21 cellular contexts compared by ENCODE assay signal in the genomic region with DNA sequence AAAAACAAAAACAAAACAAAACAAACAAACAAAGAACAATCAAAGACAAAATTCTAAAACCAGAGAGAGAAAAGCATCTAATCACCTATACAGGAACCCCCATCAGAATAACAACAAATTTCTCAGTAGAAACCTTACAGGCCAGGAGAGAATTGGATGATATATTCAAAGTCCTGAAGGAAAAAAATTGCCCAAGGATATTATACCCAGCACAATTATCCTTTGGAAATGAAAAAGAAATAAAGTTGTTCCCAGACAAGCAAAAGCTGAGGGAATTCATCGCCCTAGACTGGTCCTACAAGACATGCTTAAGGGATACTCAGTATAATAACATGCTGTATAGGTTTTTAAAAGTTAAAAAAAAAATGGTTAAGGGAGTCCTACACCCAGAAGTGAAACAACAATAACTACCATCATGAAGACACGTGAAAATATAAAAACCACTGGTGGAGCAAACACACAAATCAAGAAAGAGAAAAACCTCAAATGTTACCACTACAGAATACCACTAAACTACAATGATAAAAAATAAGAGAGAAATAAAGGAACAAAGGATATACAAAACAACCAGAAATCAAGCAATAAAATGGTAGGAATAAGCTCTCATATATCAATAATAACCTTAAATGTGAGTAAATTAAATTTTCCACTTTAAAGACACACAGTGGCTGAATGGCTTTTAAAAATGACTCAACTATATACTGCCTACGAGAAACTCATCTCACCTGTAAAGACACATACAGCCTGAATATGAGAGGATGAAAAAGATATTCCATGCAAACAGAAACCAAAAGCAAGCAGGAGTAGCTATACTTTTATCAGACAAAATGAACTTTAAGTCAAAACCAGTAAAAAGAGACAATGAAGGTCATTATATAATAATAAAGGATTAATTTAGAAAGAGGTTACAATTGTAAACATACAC.
"Had no signal": no experiment of that assay in that cellular context is flagged by ENCODE, and none has a peak within 500 bp of the region (broad histone marks: within the 10 kb centered on the region; RNA-seq: fewer than 3 reads in every experiment).

No MANE protein-coding gene starts in this region.

- H3K36me3 ChIP-seq: cardiac muscle cell, neutrophil, ovary, prostate gland, suprapubic skin had no signal

- H3K4me3 Mint-ChIP-seq: memory B cell, nephron, T-helper 17 cell had no signal

- H3K4me1 ChIP-seq: heart left ventricle, prostate gland, stomach, suprapubic skin, tibial nerve had no signal

- H3K27ac ChIP-seq: cardiac muscle cell, heart left ventricle, neutrophil, ovary, prostate gland, SK-N-MC, stomach, suprapubic skin, tibial nerve had no signal

- DNase-seq: activated CD4-positive, alpha-beta T cell treated with anti-CD3 and anti-CD28 coated beads, Interleukin-2, amount 50 U/mL, for 48 hours; activated gamma-delta T cell; anterior cingulate cortex; body of pancreas; cortex of kidney; heart left ventricle; islet precursor cell; left cardiac atrium; ovary; stimulated activated CD4-positive, alpha-beta T cell treated with anti-CD3 and anti-CD28 coated beads, Interleukin-4, amount 100 ng/mL, for 24 hours; stomach; SW 1271; T-helper 17 cell had no signal

- ATAC-seq: heart left ventricle, left cardiac atrium, T-helper 17 cell had no signal

- H3K9me3 ChIP-seq: neutrophil, ovary, prostate gland had no signal

- H3K4me1 Mint-ChIP-seq: nephron, T-helper 17 cell had no signal

- H3K27me3 ChIP-seq: body of pancreas, cardiac muscle cell, heart left ventricle, neutrophil, ovary, stomach, suprapubic skin, tibial nerve had no signal

- H3K4me3 ChIP-seq: body of pancreas, cardiac muscle cell, heart left ventricle, ovary, prostate gland, SK-N-MC, stomach, suprapubic skin, tibial nerve had no signal

- H3K27me3 Mint-ChIP-seq: memory B cell, T-helper 17 cell had no signal

- H3K27ac Mint-ChIP-seq: memory B cell, nephron, T-helper 17 cell had no signal
